In the genomic region with DNA sequence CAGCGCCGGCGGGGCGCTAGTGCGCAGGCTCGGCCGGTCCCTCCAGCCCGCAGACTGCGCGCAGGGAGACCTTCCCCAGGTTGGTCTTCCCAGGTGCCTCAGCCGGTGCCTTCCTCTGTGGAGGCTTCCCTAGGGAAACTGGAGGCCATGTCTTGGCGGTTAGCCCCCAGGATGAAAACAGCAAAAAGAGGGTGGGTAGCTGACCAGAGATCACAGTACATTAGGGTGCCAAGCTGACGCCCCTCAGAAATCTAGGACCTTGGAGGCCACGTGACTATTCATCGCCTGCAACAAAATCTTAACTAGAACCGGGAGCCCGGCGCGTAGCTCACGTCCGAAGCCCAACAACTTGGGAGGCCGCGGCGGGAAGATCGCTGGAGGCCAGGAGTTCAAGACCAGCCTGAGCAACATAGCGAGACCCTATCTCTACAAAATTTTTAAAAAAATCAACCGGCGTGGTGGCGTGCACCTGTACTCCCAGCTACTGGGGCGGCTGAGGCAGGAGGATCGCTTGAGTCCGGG, we compare ENCODE assay signal across 8 cellular contexts. TPM values are rescaled to one million over a fixed set of nuclear protein-coding genes. Genes with fewer than 3 reads are reported as not detected.
DNase-seq lines count a peak whose midpoint lies in the region; ATAC-seq and TF ChIP-seq lines count a peak whose summit lies in the region.

No MANE protein-coding gene starts in this region.

- H3K4me2 ChIP-seq in neuronal stem cell (ENCODE audit: insufficient read depth, low read length, poor library complexity, severe bottlenecking): peak overlapping the region; percentile 100

- H3K27me3 ChIP-seq in effector memory CD4-positive, alpha-beta T cell (replicated peaks; ENCODE audit: control insufficient read depth, insufficient read depth, low read length, poor library complexity, severe bottlenecking): no peaks in the 10 kb centered on the region
- no peaks in the 10 kb centered on the region for H3K27me3 ChIP-seq in neuronal stem cell (ENCODE audit: control insufficient read depth in 3 of 3, insufficient read depth in 3 of 3, low read depth in 1 of 3, low read length in 3 of 3)

- peak overlapping the region; percentile 95 for H3K14ac ChIP-seq in neuronal stem cell (ENCODE audit: low read length)

- H3K9me3 ChIP-seq in effector memory CD4-positive, alpha-beta T cell (ENCODE audit: control insufficient read depth, low read length): no peaks in the 10 kb centered on the region
- no peaks in the 10 kb centered on the region for H3K9me3 ChIP-seq in neuronal stem cell (replicated peaks in 1 of 2; ENCODE audit: control insufficient read depth in 2 of 2, insufficient read depth in 1 of 2, low read depth in 1 of 2, low read length in 2 of 2)

- DNase-seq in D341Med (ENCODE audit: low spot score): peak; percentile 96
- DNase-seq in NCI-H2171 treated with DMSO at 0.1 percent for 48 hours (lab: John Stamatoyannopoulos, UW): peak; percentile 97
- no peak for DNase-seq in effector memory CD4-positive, alpha-beta T cell
- no peak for DNase-seq in neuronal stem cell (ENCODE audit: low spot score)
- no peak for DNase-seq in HK-2 (ENCODE audit: unreplicated experiment)
- DNase-seq in GM10266 (ENCODE audit: extremely low spot score): no peak

- no peak overlapping the region for H2BK5ac ChIP-seq in neuronal stem cell (ENCODE audit: low read length)

- peaks cover 10% of the 10 kb centered on the region for H3K79me1 ChIP-seq in neuronal stem cell (ENCODE audit: low read depth, low read length)

- no peak for TF ChIP-seq CTCF in GM10266 (IDR thresholded peaks at IDR 0.05; ENCODE audit: control insufficient read depth, insufficient read depth, low read depth, missing control alignments)

- H3K27ac ChIP-seq in effector memory CD4-positive, alpha-beta T cell (ENCODE audit: insufficient read depth, low read length, poor library complexity, severe bottlenecking): peak overlapping the region; percentile 80
- H3K27ac ChIP-seq in neuronal stem cell (replicated peaks; ENCODE audit: low read length): peak overlapping the region; percentile 50

- no peak overlapping the region for H2BK120ac ChIP-seq in neuronal stem cell (ENCODE audit: low read depth, low read length)

- no peak overlapping the region for H2BK15ac ChIP-seq in neuronal stem cell (ENCODE audit: low read length)

- no peak for ATAC-seq in GM21381 (IDR thresholded peaks at IDR 0.05; ENCODE audit: unreplicated experiment)
- ATAC-seq in GM19455 (IDR thresholded peaks at IDR 0.05; ENCODE audit: unreplicated experiment): no peak

- H3K4ac ChIP-seq in neuronal stem cell (ENCODE audit: low read length): no peak overlapping the region

- no peak overlapping the region for H2BK12ac ChIP-seq in neuronal stem cell (ENCODE audit: low read length)

- H3K9ac ChIP-seq in neuronal stem cell (ENCODE audit: low read depth, low read length, poor library complexity): peak overlapping the region; percentile 88

- peak overlapping the region; percentile 57 for H2AK5ac ChIP-seq in neuronal stem cell (ENCODE audit: low read depth, low read length)

- no CpG with 5 or more reads among the region's 32 CpGs for WGBS in neuronal stem cell (ENCODE audit: extremely low coverage in 2 of 2, insufficient read length in 2 of 2, insufficient replicate concordance in 1 of 2), 2 donors

- peak overlapping the region; percentile 74 for H3K4me3 ChIP-seq in effector memory CD4-positive, alpha-beta T cell (ENCODE audit: insufficient read depth, low read depth, low read length, poor library complexity, severe bottlenecking)
- peak overlapping the region; percentile 94 to 95 for H3K4me3 ChIP-seq in neuronal stem cell (ENCODE audit: low read length in 2 of 2)

- peaks cover 13% of the 10 kb centered on the region for H3K4me1 ChIP-seq in effector memory CD4-positive, alpha-beta T cell (ENCODE audit: control insufficient read depth, insufficient read depth, low read length, poor library complexity, severe bottlenecking)
- H3K4me1 ChIP-seq in neuronal stem cell (ENCODE audit: control insufficient read depth in 2 of 2, insufficient read depth in 1 of 2, low read depth in 1 of 2, low read length in 2 of 2): peaks cover 6 to 7% of the 10 kb centered on the region in 2 donors

- H3K23ac ChIP-seq in neuronal stem cell (ENCODE audit: low read depth, low read length, poor library complexity): peak overlapping the region; percentile 99

- no peak overlapping the region for H4K8ac ChIP-seq in neuronal stem cell (ENCODE audit: low read depth, low read length)

- peaks cover 9% of the 10 kb centered on the region for H3K36me3 ChIP-seq in effector memory CD4-positive, alpha-beta T cell (ENCODE audit: control insufficient read depth, insufficient read depth, low read length)
- H3K36me3 ChIP-seq in neuronal stem cell (replicated peaks in 1 of 2; ENCODE audit: control insufficient read depth in 2 of 2, insufficient read depth in 2 of 2, low read length in 2 of 2): peaks cover 5 to 47% of the 10 kb centered on the region in 2 donors

- peak overlapping the region; percentile 92 for H2AFZ ChIP-seq in neuronal stem cell (ENCODE audit: low read length)

- peak overlapping the region; percentile 92 for H3K18ac ChIP-seq in neuronal stem cell (ENCODE audit: low read length)

- no peak overlapping the region for H4K91ac ChIP-seq in neuronal stem cell (ENCODE audit: low read depth, low read length, poor library complexity)

RNA-seq across cellular contexts. Expression of a gene that starts 0.3 kb away (rescaled TPM):
- 119 TPM for polyA plus RNA-seq in neuronal stem cell (2013, experiment 1 of 2)
- polyA plus RNA-seq in neuronal stem cell (2013, experiment 2 of 2): 104 TPM

RNA-seq across cellular contexts. Expression of a gene that starts 7.6 kb away (rescaled TPM):
- polyA plus RNA-seq in neuronal stem cell (2013, experiment 1 of 2): 4.9 TPM
- polyA plus RNA-seq in neuronal stem cell (2013, experiment 2 of 2): 5.0 TPM

RNA-seq across cellular contexts. Expression of a gene that starts 27.2 kb away (rescaled TPM):
- polyA plus RNA-seq in neuronal stem cell (2013, experiment 1 of 2): 54.4 TPM
- 55.8 TPM for polyA plus RNA-seq in neuronal stem cell (2013, experiment 2 of 2)

RNA-seq across cellular contexts. Expression of a gene that starts 27.8 kb away (rescaled TPM):
- 35.2 TPM for polyA plus RNA-seq in neuronal stem cell (2013, experiment 1 of 2)
- 35.0 TPM for polyA plus RNA-seq in neuronal stem cell (2013, experiment 2 of 2)

RNA-seq across cellular contexts. Expression of a gene that starts 44.4 kb away (rescaled TPM):
- polyA plus RNA-seq in neuronal stem cell (2013, experiment 1 of 2): not detected
- not detected for polyA plus RNA-seq in neuronal stem cell (2013, experiment 2 of 2)

Comparison
In these comparisons a context has a peak if more than half of its experiments do, and no peak if none do; other contexts are left out.
1. DNase-seq: peak in D341Med (single experiment) and NCI-H2171 treated with DMSO at 0.1 percent for 48 hours (single experiment); none in effector memory CD4-positive, alpha-beta T cell (0 of 3), neuronal stem cell (single experiment), HK-2 (single experiment) and GM10266 (single experiment).